ENCODE assay signal across 8 cellular contexts in genomic region chr17:62612289-62612688, GRCh38. TPM values are rescaled to one million over a fixed set of nuclear protein-coding genes. Genes with fewer than 3 reads are reported as not detected.
DNase-seq lines count a peak whose midpoint lies in the region; ATAC-seq and TF ChIP-seq lines count a peak whose summit lies in the region.
"Not testable (repeated sequence)": the region's sequence is repeated elsewhere in the genome, so short reads cannot be mapped to it uniquely, and the experiment has no call there.

No MANE protein-coding gene starts in this region.

- H4K20me1 ChIP-seq in GM23338 (replicated peaks; ENCODE audit: insufficient read depth) = not testable (repeated sequence)

- not testable (repeated sequence) for TF ChIP-seq EP300 in gastroesophageal sphincter (IDR thresholded peaks at IDR 0.05)

- not testable (repeated sequence) for H3K27me3 Mint-ChIP-seq in GM23338 (ENCODE audit: insufficient read depth, low read depth, poor library complexity); activated CD8-positive, alpha-beta T cell treated with anti-CD3 and anti-CD28 coated beads for 36 hours; effector memory CD8-positive, alpha-beta T cell; natural killer cell (ENCODE audit: low read depth in 2 of 2)

- 69% methylated on average over 4 of the region's 12 CpGs; no CpG with 5 or more reads in 1 of the 2 donors for WGBS in gastroesophageal sphincter (ENCODE audit: low coverage in 1 of 2), 2 donors
- WGBS in spleen, 5 donors = 91 to 96% (median 94%) methylated on average over 11 to 12 of the region's 12 CpGs

- not testable (repeated sequence) for H2AFZ ChIP-seq in GM23338

- H3K4me1 ChIP-seq in GM23338 (ENCODE audit: insufficient read depth); gastroesophageal sphincter: not testable (repeated sequence)
- H3K4me1 ChIP-seq in spleen = peaks cover 0 to 18% (median 13%) of the 10 kb centered on the region in 6 donors

- POLR2A ChIA-PET in activated CD8-positive, alpha-beta T cell treated with anti-CD3 and anti-CD28 coated beads for 36 hours (lab: Charles Lee) = not testable (repeated sequence)

- not testable (repeated sequence) for H3K9me3 ChIP-seq in gastroesophageal sphincter, spleen

- H3K36me3 ChIP-seq in GM23338 (ENCODE audit: insufficient read depth) (peaks cover 22% of the 10 kb centered on the region), gastroesophageal sphincter (peaks cover 12 to 92% of the 10 kb centered on the region in 2 donors), spleen (peaks cover 3 to 100% (median 53%) of the 10 kb centered on the region in 6 donors)

- peak overlapping the region; percentile 39; the same call in 1 of the 2 replicates for H3K27ac ChIP-seq in GM23338 (ENCODE audit: low read depth)
- H3K27ac ChIP-seq in gastroesophageal sphincter = not testable (repeated sequence)
- H3K27ac ChIP-seq in spleen = peak overlapping the region in 7 of 8 donors; percentile 49 to 68 (median 61)

- CTCF ChIA-PET in activated CD8-positive, alpha-beta T cell treated with anti-CD3 and anti-CD28 coated beads for 36 hours (lab: Charles Lee) = not testable (repeated sequence)

- not testable (repeated sequence) for H3K4me3 Mint-ChIP-seq in GM23338; activated CD8-positive, alpha-beta T cell treated with anti-CD3 and anti-CD28 coated beads for 36 hours; natural killer cell
- peak overlapping the region in 1 of 2 donors; percentile 34 for H3K4me3 Mint-ChIP-seq in effector memory CD8-positive, alpha-beta T cell

- TF ChIP-seq POLR2A in gastroesophageal sphincter (IDR thresholded peaks at IDR 0.05); spleen (IDR thresholded peaks at IDR 0.05): not testable (repeated sequence)

- H3K36me3 Mint-ChIP-seq in GM23338 (ENCODE audit: low read depth) = peaks cover 46% of the 10 kb centered on the region
- peaks cover 27% of the 10 kb centered on the region for H3K36me3 Mint-ChIP-seq in activated CD8-positive, alpha-beta T cell treated with anti-CD3 and anti-CD28 coated beads for 36 hours (ENCODE audit: low read depth)
- H3K36me3 Mint-ChIP-seq in effector memory CD8-positive, alpha-beta T cell (ENCODE audit: insufficient read depth) = peaks cover 62% of the 10 kb centered on the region
- peaks cover 32% of the 10 kb centered on the region for H3K36me3 Mint-ChIP-seq in natural killer cell

- not testable (repeated sequence) for H3K9me3 Mint-ChIP-seq in GM23338; activated CD8-positive, alpha-beta T cell treated with anti-CD3 and anti-CD28 coated beads for 36 hours; effector memory CD8-positive, alpha-beta T cell; natural killer cell

- H3K4me3 ChIP-seq in AG10803 (ENCODE audit: low read length); GM23338; gastroesophageal sphincter; spleen: not testable (repeated sequence)

- H3K27ac Mint-ChIP-seq in GM23338 (peak overlapping the region; percentile 39; the same call in 1 of the 2 replicates), natural killer cell (peak overlapping the region; percentile 20 to 51)
- H3K27ac Mint-ChIP-seq in activated CD8-positive, alpha-beta T cell treated with anti-CD3 and anti-CD28 coated beads for 36 hours = peak overlapping the region; percentile 7
- peak overlapping the region; percentile 36 to 79 for H3K27ac Mint-ChIP-seq in effector memory CD8-positive, alpha-beta T cell

- H3K4me2 ChIP-seq in GM23338 = not testable (repeated sequence)

- not testable (repeated sequence) for H3K4me1 Mint-ChIP-seq in GM23338; activated CD8-positive, alpha-beta T cell treated with anti-CD3 and anti-CD28 coated beads for 36 hours (ENCODE audit: low read depth)
- H3K4me1 Mint-ChIP-seq in effector memory CD8-positive, alpha-beta T cell (ENCODE audit: low read depth in 2 of 2) = peaks cover 13 to 14% of the 10 kb centered on the region in 2 donors
- H3K4me1 Mint-ChIP-seq in natural killer cell = peaks cover 5 to 17% of the 10 kb centered on the region in 2 donors

- intact Hi-C loops in activated CD8-positive, alpha-beta T cell treated with anti-CD3 and anti-CD28 coated beads for 36 hours (cut with micrococcal nuclease); left ventricle myocardium superior (cut with micrococcal nuclease); natural killer cell (cut with micrococcal nuclease); spleen (cut with DNase I; ENCODE audit: low total_unique reads): not testable (repeated sequence)

- not testable (repeated sequence) for H3K79me2 ChIP-seq in GM23338 (replicated peaks; ENCODE audit: insufficient read depth)

- H3K27me3 ChIP-seq in GM23338 (ENCODE audit: insufficient read depth); gastroesophageal sphincter; spleen (replicated peaks in 1 of 7): not testable (repeated sequence)

- not testable (repeated sequence) for H3K9me2 ChIP-seq in GM23338 (ENCODE audit: insufficient read depth)

- not testable (repeated sequence) for H3F3A ChIP-seq in GM23338 (replicated peaks; ENCODE audit: low read depth)

- not testable (repeated sequence) for TF ChIP-seq CTCF in AG10803 (conservative IDR thresholded peaks at IDR 0.05; ENCODE audit: low read length); GM23338 (conservative IDR thresholded peaks at IDR 0.05; ENCODE audit: low read depth in 2 of 2); activated CD8-positive, alpha-beta T cell treated with anti-CD3 and anti-CD28 coated beads for 36 hours (IDR thresholded peaks at IDR 0.05); gastroesophageal sphincter (IDR thresholded peaks at IDR 0.05); natural killer cell (IDR thresholded peaks at IDR 0.05); spleen (IDR thresholded peaks at IDR 0.05 in 8 of 11, conservative IDR thresholded peaks at IDR 0.05 in 3 of 11)

- ATAC-seq in GM23338; activated CD8-positive, alpha-beta T cell treated with anti-CD3 and anti-CD28 coated beads for 36 hours; effector memory CD8-positive, alpha-beta T cell (replicated peaks); natural killer cell: not testable (repeated sequence)
- ATAC-seq in gastroesophageal sphincter (peak; percentile 88), left ventricle myocardium superior (peak; percentile 86)

- DNase-seq in AG10803 (ENCODE audit: low read depth) (peak; percentile 27), left ventricle myocardium superior (peak; percentile 45)
- DNase-seq in GM23338 (ENCODE audit: low spot score); activated CD8-positive, alpha-beta T cell treated with anti-CD3 and anti-CD28 coated beads for 36 hours; effector memory CD8-positive, alpha-beta T cell; natural killer cell; spleen: not testable (repeated sequence)

RNA-seq across cellular contexts. Expression of gene MRC2, which starts 15.2 kb away (rescaled TPM):
- 29.4 and 38.6 TPM in 2 replicates for total RNA-seq in GM23338 (2014; rRNA removed; shearing (Covaris generic))
- polyA plus RNA-seq in GM23338 (2016; fragmentation: Nextera tagmentation; extraction: Ambion mirVana) (8.0 and 8.3 TPM in 2 replicates), spleen (10 to 100 TPM in 1 of 3 donors, 1 to 10 TPM in 2; 4.5 to 19.2 (median 6.0) TPM)
- total RNA-seq in activated CD8-positive, alpha-beta T cell treated with anti-CD3 and anti-CD28 coated beads for 36 hours = 1 to 10 TPM; 8.1 to 9.0 TPM
- total RNA-seq in gastroesophageal sphincter (10 to 100 TPM; 23.3 to 59.8 (median 39.9) TPM), left ventricle myocardium superior (18.1 TPM), natural killer cell (under 1 TPM; 0.23 to 0.54 (median 0.50) TPM), spleen (10 to 100 TPM; 20.7 to 75.1 (median 41.3) TPM)

Comparison
In these comparisons a context has a peak if more than half of its experiments do, and no peak if none do; other contexts are left out.
1. H3K27ac Mint-ChIP-seq: peak in every context shown above with its lines; median percentile 58 in effector memory CD8-positive, alpha-beta T cell; 39 in GM23338; 36 in natural killer cell; 7 in activated CD8-positive, alpha-beta T cell treated with anti-CD3 and anti-CD28 coated beads for 36 hours.
2. RNA of gene MRC2, which starts 15.2 kb away (total RNA-seq): 23.3 to 59.8 TPM in gastroesophageal sphincter, 20.7 to 75.1 TPM in spleen, 29.4 to 38.6 TPM in GM23338, 18.1 TPM in left ventricle myocardium superior (single experiment) and 8.1 to 9.0 TPM in activated CD8-positive, alpha-beta T cell treated with anti-CD3 and anti-CD28 coated beads for 36 hours; 0.23 to 0.54 TPM in natural killer cell; every median in the first group is over 4 times any median in the second.